Comparison of ENCODE assay signal across 18 cellular contexts in the genomic region with DNA sequence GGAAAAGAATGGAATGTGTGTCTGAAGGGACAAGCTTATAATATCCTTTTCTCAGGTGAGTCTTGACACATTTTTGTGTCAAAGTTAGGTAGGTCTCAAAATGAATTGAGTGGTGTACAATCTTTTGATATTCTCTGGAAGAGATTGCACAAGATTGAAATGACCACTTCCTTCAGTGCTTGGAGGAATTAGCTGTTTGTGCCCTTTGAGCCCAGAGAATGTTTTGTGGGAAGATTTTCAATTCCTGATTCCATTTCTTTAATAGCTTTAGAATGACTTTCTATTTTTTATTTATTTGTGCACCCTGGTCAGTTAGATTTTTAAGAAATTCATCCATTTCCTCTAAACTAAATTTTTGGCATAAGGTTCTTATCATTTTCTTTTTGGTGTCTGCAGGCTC. TPM values are rescaled to one million over a fixed set of nuclear protein-coding genes. Genes with fewer than 3 reads are reported as not detected.
"Had no signal": no experiment of that assay in that cellular context is flagged by ENCODE, and none has a peak within 500 bp of the region (broad histone marks: within the 10 kb centered on the region; RNA-seq: fewer than 3 reads in every experiment).

No MANE protein-coding gene starts in this region.

- H3K27me3 ChIP-seq: breast epithelium, esophagus squamous epithelium, stomach, vagina had no signal

- H3K36me3 ChIP-seq: breast epithelium, esophagus squamous epithelium, stomach, vagina had no signal

- DNase-seq: activated CD4-positive, alpha-beta T cell treated with anti-CD3 and anti-CD28 coated beads for 1 hour; activated CD4-positive, alpha-beta T cell treated with anti-CD3 and anti-CD28 coated beads, Interleukin-2, amount 50 U/mL, for 48 hours; activated CD8-positive, alpha-beta memory T cell treated with anti-CD3 and anti-CD28 coated beads, Interleukin-2, amount 10 ng/mL, durations not matched to agents 7 days and 5 days; activated gamma-delta T cell treated with Interleukin-2 at 50 U/mL for 16 hours; activated naive CD8-positive, alpha-beta T cell treated with anti-CD3 and anti-CD28 coated beads for 36 hours; activated T-cell treated with anti-CD3 and anti-CD28 coated beads, Interleukin-2, amount 50 U/mL, for 24 hours; anterior cingulate cortex; esophagus squamous epithelium; left cardiac atrium; midbrain; small intestine; stomach; T-helper 9 cell had no signal

- ATAC-seq: activated CD8-positive, alpha-beta memory T cell treated with anti-CD3 and anti-CD28 coated beads, Interleukin-2, amount 10 ng/mL, durations not matched to agents 7 days and 5 days; left cardiac atrium had no signal

- H3K4me3 ChIP-seq: breast epithelium, esophagus squamous epithelium, lung, stomach, vagina had no signal

RNA-seq across cellular contexts. Expression of a gene that starts 1.6 kb away (rescaled TPM):
- total RNA-seq: activated CD8-positive, alpha-beta memory T cell treated with anti-CD3 and anti-CD28 coated beads, Interleukin-2, amount 10 ng/mL, durations not matched to agents 7 days and 5 days; activated naive CD8-positive, alpha-beta T cell treated with anti-CD3 and anti-CD28 coated beads for 36 hours; chondrocyte; glomerular endothelial cell had no signal

RNA-seq across cellular contexts. Expression of a gene that starts 8.4 kb away (rescaled TPM):
- total RNA-seq: activated naive CD8-positive, alpha-beta T cell treated with anti-CD3 and anti-CD28 coated beads for 36 hours; breast epithelium; chondrocyte; esophagus squamous epithelium; glomerular endothelial cell; left cardiac atrium; lung; stomach; vagina had no signal
- polyA plus RNA-seq: small intestine, stomach had no signal

RNA-seq across cellular contexts. Expression of a gene that starts 35.4 kb away (rescaled TPM):
- total RNA-seq: activated CD8-positive, alpha-beta memory T cell treated with anti-CD3 and anti-CD28 coated beads, Interleukin-2, amount 10 ng/mL, durations not matched to agents 7 days and 5 days; activated naive CD8-positive, alpha-beta T cell treated with anti-CD3 and anti-CD28 coated beads for 36 hours; chondrocyte had no signal
